In genomic region chr14:90755661-90756304, GRCh38 we compare ENCODE assay signal across 18 cellular contexts.
DNase-seq lines count a peak whose midpoint lies in the region; ATAC-seq and TF ChIP-seq lines count a peak whose summit lies in the region.
"Had no signal": no experiment of that assay in that cellular context is flagged by ENCODE, and none has a peak within 500 bp of the region (broad histone marks: within the 10 kb centered on the region; RNA-seq: fewer than 3 reads in every experiment).

No MANE protein-coding gene starts in this region.

- H3K36me3 ChIP-seq in CD8-positive, alpha-beta T cell (ENCODE audit: insufficient read depth, low read length) = no peaks in the 10 kb centered on the region
- H3K36me3 ChIP-seq in IMR-90 (ENCODE audit: control insufficient read depth, insufficient read depth, low read length) (no peaks in the 10 kb centered on the region), hepatocyte (replicated peaks; ENCODE audit: insufficient read depth, low read depth) (no peaks in the 10 kb centered on the region)
- H3K36me3 ChIP-seq: SJCRH30, suprapubic skin had no signal

- no peak overlapping the region for H3K9ac ChIP-seq in IMR-90 (ENCODE audit: low read depth, low read length)

- H2AFZ ChIP-seq in IMR-90 (replicated peaks; ENCODE audit: low read length, poor library complexity) (no peak overlapping the region), hepatocyte (no peak overlapping the region)

- H4K5ac ChIP-seq in IMR-90 (ENCODE audit: low read depth, low read length) = no peak overlapping the region

- no peaks in the 10 kb centered on the region for H3K9me3 ChIP-seq in CD8-positive, alpha-beta T cell (ENCODE audit: low read length)
- H3K9me3 ChIP-seq in IMR-90 (ENCODE audit: control insufficient read depth, insufficient read depth, low read length) = no peaks in the 10 kb centered on the region
- no peaks in the 10 kb centered on the region for H3K9me3 ChIP-seq in hepatocyte (ENCODE audit: low read depth)
- H3K9me3 ChIP-seq: Caco-2, SJCRH30, suprapubic skin had no signal

- H3K4me3 Mint-ChIP-seq in CD8-positive, alpha-beta T cell = peak overlapping the region; percentile 37
- H3K4me3 Mint-ChIP-seq: activated naive CD4-positive, alpha-beta T cell treated with anti-CD3 and anti-CD28 coated beads for 36 hours; HFFc6; naive thymus-derived CD4-positive, alpha-beta T cell had no signal

- H2AK9ac ChIP-seq in IMR-90 (replicated peaks; ENCODE audit: low read depth, low read length, poor library complexity) = no peak overlapping the region

- H2AK5ac ChIP-seq in IMR-90 (ENCODE audit: low read depth, low read length) = no peak overlapping the region

- TF ChIP-seq RAD21 in IMR-90 (IDR thresholded peaks at IDR 0.05; ENCODE audit: low read length) = no peak

- H4K91ac ChIP-seq in IMR-90 (ENCODE audit: insufficient read depth, low read depth, low read length) = no peak overlapping the region

- no peak overlapping the region for H4K8ac ChIP-seq in IMR-90 (ENCODE audit: low read depth in 2 of 2, low read length in 2 of 2)

- no peak overlapping the region for H2BK120ac ChIP-seq in IMR-90 (ENCODE audit: low read depth, low read length)

- no peaks in the 10 kb centered on the region for H3K9me2 ChIP-seq in hepatocyte (replicated peaks; ENCODE audit: insufficient read depth)

- CTCF ChIA-PET in CD8-positive, alpha-beta T cell (lab: Charles Lee) = interaction anchor here (3.6 kb wide), 1 partner anchor 10 kb away, joined by 12 read pairs; no protein-coding TSS in a partner anchor
- CTCF ChIA-PET in IMR-90 (lab: Yijun Ruan, JAX) = interaction anchor here (0.6 to 1.6 kb wide), 5 partner anchors 35 to 454 kb away, joined by 3 to 4 read pairs (median 3); no protein-coding TSS in a partner anchor

- no peaks in the 10 kb centered on the region for H3K36me3 Mint-ChIP-seq in CD8-positive, alpha-beta T cell
- H3K36me3 Mint-ChIP-seq: naive thymus-derived CD4-positive, alpha-beta T cell had no signal

- no peak overlapping the region for H3K27ac ChIP-seq in CD8-positive, alpha-beta T cell (ENCODE audit: low read depth, low read length)
- H3K27ac ChIP-seq in IMR-90 (ENCODE audit: insufficient read depth, low read length) (no peak overlapping the region), hepatocyte (no peak overlapping the region)
- H3K27ac ChIP-seq: SJCRH30, suprapubic skin had no signal

- intact Hi-C loops in CD8-positive, alpha-beta T cell (cut with DNase I, micrococcal nuclease) = loop anchor here (5.0 to 10.0 kb wide), 5 partner anchors 757 to 1367 kb away; partner anchors contain the start of genes ATXN3 (in 1 of the 2), CPSF2 (in 1 of the 2), NDUFB1 (in 1 of the 2) and PPP4R3A (in 1 of the 2)
- intact Hi-C loops in IMR-90 (cut with micrococcal nuclease) = loop anchor here (5.0 kb wide), 1 partner anchor 62 kb away; the partner anchor contains the start of gene TTC7B

- H2BK15ac ChIP-seq in IMR-90 (ENCODE audit: low read depth, low read length) = no peak overlapping the region

- no peak overlapping the region for H3K4me3 ChIP-seq in CD8-positive, alpha-beta T cell (ENCODE audit: low read depth, low read length)
- no peak overlapping the region for H3K4me3 ChIP-seq in IMR-90 (ENCODE audit: insufficient read depth, low read depth, low read length)
- no peak overlapping the region for H3K4me3 ChIP-seq in choroid plexus epithelial cell (ENCODE audit: low read depth, low read length)
- no peak overlapping the region for H3K4me3 ChIP-seq in hepatocyte
- H3K4me3 ChIP-seq: SJCRH30, suprapubic skin had no signal

- H3K9me1 ChIP-seq in IMR-90 (ENCODE audit: insufficient read depth, low read length) = peaks cover 3% of the 10 kb centered on the region; the same call in 1 of the 2 replicates

- peaks cover 16% of the 10 kb centered on the region for H3K4me1 ChIP-seq in CD8-positive, alpha-beta T cell (ENCODE audit: insufficient read depth, low read length)
- H3K4me1 ChIP-seq in IMR-90 (ENCODE audit: control insufficient read depth, insufficient read depth, low read length) = peaks cover 6% of the 10 kb centered on the region
- H3K4me1 ChIP-seq in hepatocyte (ENCODE audit: insufficient read depth) = peaks cover 5% of the 10 kb centered on the region
- H3K4me1 ChIP-seq: Caco-2, SJCRH30 had no signal

- no peak overlapping the region for H3K27ac Mint-ChIP-seq in CD8-positive, alpha-beta T cell
- H3K27ac Mint-ChIP-seq: activated naive CD4-positive, alpha-beta T cell treated with anti-CD3 and anti-CD28 coated beads for 36 hours; HFFc6; progenitor cell of endocrine pancreas had no signal

- no peak overlapping the region for H2BK20ac ChIP-seq in IMR-90 (ENCODE audit: low read depth, low read length)

- H3K27me3 Mint-ChIP-seq in CD8-positive, alpha-beta T cell (ENCODE audit: low read depth) = peaks cover 3% of the 10 kb centered on the region

- H3K56ac ChIP-seq in IMR-90 (ENCODE audit: extremely low read depth, insufficient read depth, low read length) = no peak overlapping the region

- no peak overlapping the region for H3K14ac ChIP-seq in IMR-90 (replicated peaks; ENCODE audit: low read depth, low read length)

- H3K4me1 Mint-ChIP-seq in CD8-positive, alpha-beta T cell (ENCODE audit: low read depth) = peaks cover 18% of the 10 kb centered on the region

- BruUV-seq in IMR-90 (replicated peaks; lab: Mats Ljungman, UMichigan) = no TSS peak

- no peak overlapping the region for H3K4ac ChIP-seq in IMR-90 (ENCODE audit: low read depth, low read length)

- H4K20me1 ChIP-seq in IMR-90 (ENCODE audit: insufficient read depth, low read length) (peaks cover 3% of the 10 kb centered on the region; the same call in 1 of the 2 replicates), hepatocyte (ENCODE audit: insufficient read depth, poor library complexity, severe bottlenecking) (no peaks in the 10 kb centered on the region)

- in situ Hi-C loops in IMR-90 (cut with MboI; ENCODE audit: low sequenced_read_pairs) = no loop called here

- H3K79me1 ChIP-seq in IMR-90 (ENCODE audit: low read depth in 1 of 2, low read length in 2 of 2) = peaks cover 9 to 19% of the 10 kb centered on the region in 2 experiments

- no CpG with 5 or more reads among the region's 4 CpGs for WGBS in IMR-90 (ENCODE audit: extremely low coverage in 2 of 2, insufficient read length in 1 of 2), 2 experiments
- WGBS in hepatocyte (ENCODE audit: low lambda C conversion rate, missing lambda C conversion rate) = 86% methylated on average over 4 of the region's 4 CpGs

- POLR2A ChIA-PET in CD8-positive, alpha-beta T cell (lab: Charles Lee) = no interaction called here
- POLR2A ChIA-PET in IMR-90 (lab: Charles Lee; ENCODE audit: unreplicated experiment) = no interaction called here

- no peak for TF ChIP-seq POLR2A in IMR-90 (IDR thresholded peaks at IDR 0.05; ENCODE audit: low read depth, low read length)

- H3K23ac ChIP-seq in IMR-90 (ENCODE audit: low read depth, low read length) = no peak overlapping the region

- H3K9me3 Mint-ChIP-seq in CD8-positive, alpha-beta T cell = no peaks in the 10 kb centered on the region
- H3K9me3 Mint-ChIP-seq: activated naive CD4-positive, alpha-beta T cell treated with anti-CD3 and anti-CD28 coated beads for 36 hours; HFFc6 had no signal

- dilution Hi-C loops in IMR-90 (cut with HindIII; ENCODE audit: low sequenced_read_pairs, unreplicated experiment) = no loop called here

- no peak for TF ChIP-seq CTCF in CD8-positive, alpha-beta T cell (IDR thresholded peaks at IDR 0.05)
- TF ChIP-seq CTCF in IMR-90 (conservative IDR thresholded peaks at IDR 0.05; ENCODE audit: low read depth, low read length) = no peak
- no peak for TF ChIP-seq CTCF in choroid plexus epithelial cell (conservative IDR thresholded peaks at IDR 0.05; ENCODE audit: low read depth, low read length)
- no peak for TF ChIP-seq CTCF in hepatocyte (IDR thresholded peaks at IDR 0.05; ENCODE audit: poor library complexity)

- no peak for DNase-seq in CD8-positive, alpha-beta T cell
- peak; percentile 38 for DNase-seq in IMR-90
- DNase-seq in choroid plexus epithelial cell (ENCODE audit: low read depth) = peak; percentile 5
- DNase-seq in pons (ENCODE audit: low spot score) = peak; percentile 56
- DNase-seq in hepatocyte (ENCODE audit: low spot score) = no peak
- DNase-seq: activated CD4-positive, CD25-positive, alpha-beta regulatory T cell; activated naive CD4-positive, alpha-beta T cell treated with anti-CD3 and anti-CD28 coated beads for 36 hours; Caco-2; EL; HFFc6; naive thymus-derived CD4-positive, alpha-beta T cell; NCI-H187 treated with DMSO at 0.1 percent for 48 hours; NCI-H524; SJCRH30 had no signal

- H3K4me2 ChIP-seq in IMR-90 (ENCODE audit: low read depth, low read length) = no peak overlapping the region
- H3K4me2 ChIP-seq in hepatocyte = no peak overlapping the region

- H3K18ac ChIP-seq in IMR-90 (ENCODE audit: low read depth, low read length) = no peak overlapping the region

- no peak overlapping the region for H2BK5ac ChIP-seq in IMR-90 (ENCODE audit: low read depth, low read length, poor library complexity, severe bottlenecking)

- no peaks in the 10 kb centered on the region for H3K27me3 ChIP-seq in CD8-positive, alpha-beta T cell (ENCODE audit: insufficient read depth, low read length)
- H3K27me3 ChIP-seq in IMR-90 (ENCODE audit: control insufficient read depth, insufficient read depth, low read length) (no peaks in the 10 kb centered on the region), hepatocyte (no peaks in the 10 kb centered on the region)
- H3K27me3 ChIP-seq: SJCRH30, suprapubic skin had no signal

- ATAC-seq in CD8-positive, alpha-beta T cell = no peak
- ATAC-seq in IMR-90 (ENCODE audit: low read depth) (no peak), HG02938 (IDR thresholded peaks at IDR 0.05; ENCODE audit: unreplicated experiment) (no peak), HG02623 (IDR thresholded peaks at IDR 0.05; ENCODE audit: unreplicated experiment) (no peak)
- ATAC-seq: naive thymus-derived CD4-positive, alpha-beta T cell had no signal

- H3K79me2 ChIP-seq in hepatocyte = no peaks in the 10 kb centered on the region

TF ChIP-seq in IMR-90, 13 proteins besides CTCF, POLR2A, EP300 and RAD21 (continues in another document):
- TF ChIP-seq RCOR1 (IDR thresholded peaks at IDR 0.05; ENCODE audit: insufficient replicate concordance, low read length) (no peak), MAZ (IDR thresholded peaks at IDR 0.05; ENCODE audit: borderline replicate concordance, low read depth, low read length) (no peak), CHD1 (IDR thresholded peaks at IDR 0.05; ENCODE audit: low read depth, low read length) (no peak), NFE2L2 (IDR thresholded peaks at IDR 0.05; ENCODE audit: low read depth, low read length) (no peak), RFX5 (IDR thresholded peaks at IDR 0.05; ENCODE audit: low read depth, low read length) (no peak), ELK1 (IDR thresholded peaks at IDR 0.05; ENCODE audit: borderline replicate concordance, low read depth, low read length) (no peak)

Comparison
In these comparisons a context has a peak if more than half of its experiments do, and no peak if none do; other contexts are left out.
1. DNase-seq: peak in IMR-90 (single experiment), choroid plexus epithelial cell (single experiment) and pons (single experiment); none in CD8-positive, alpha-beta T cell (0 of 7) and hepatocyte (single experiment).